In the genomic region with DNA sequence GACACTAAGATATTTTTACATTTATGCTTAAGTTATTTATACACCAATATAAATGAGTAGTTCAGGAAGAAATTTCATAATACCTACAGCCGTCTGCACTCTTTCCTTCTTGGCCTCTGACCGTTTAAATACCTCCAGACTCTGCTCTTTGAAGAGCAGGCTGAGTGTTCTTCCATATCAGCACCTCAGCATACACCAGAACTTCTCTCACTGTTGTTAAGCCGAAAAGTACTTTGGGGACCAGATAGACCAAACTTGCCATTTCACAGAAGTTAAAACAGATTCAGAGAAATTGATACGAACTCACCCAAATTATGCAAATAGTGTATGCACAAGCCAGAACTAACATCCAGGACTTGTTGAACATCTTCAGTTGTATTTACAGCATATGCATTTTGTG, we compare ENCODE assay signal across 13 cellular contexts. TPM values are rescaled to one million over a fixed set of nuclear protein-coding genes. Genes with fewer than 3 reads are reported as not detected.
DNase-seq lines count a peak whose midpoint lies in the region; ATAC-seq and TF ChIP-seq lines count a peak whose summit lies in the region.
"Had no signal": no experiment of that assay in that cellular context is flagged by ENCODE, and none has a peak within 500 bp of the region (broad histone marks: within the 10 kb centered on the region; RNA-seq: fewer than 3 reads in every experiment).

No MANE protein-coding gene starts in this region.

- H3K4me1 ChIP-seq in upper lobe of right lung: peaks cover 16% of the 10 kb centered on the region

- intact Hi-C loops in activated B cell treated with CpG ODN at 0.5 μM for 24 hours (cut with micrococcal nuclease) (no loop called here), upper lobe of right lung (cut with DNase I) (no loop called here), natural killer cell (cut with micrococcal nuclease) (no loop called here)

- no peaks in the 10 kb centered on the region for H3K27me3 ChIP-seq in upper lobe of right lung

- H3K4me1 Mint-ChIP-seq in T-helper 2 cell treated with Interferon-gamma antibody and Interleukin-4, amounts not matched to agents 5 μg/mL and 100 μg/mL, for 36 hours (ENCODE audit: low read depth): peaks cover 33% of the 10 kb centered on the region
- H3K4me1 Mint-ChIP-seq in activated B cell treated with CpG ODN at 0.5 μM for 24 hours (peaks cover 41% of the 10 kb centered on the region), natural killer cell (peaks cover 22 to 24% of the 10 kb centered on the region in 2 donors)

- CTCF ChIA-PET in activated B cell treated with CpG ODN at 0.5 μM for 24 hours (lab: Charles Lee): no interaction called here

- H3K36me3 Mint-ChIP-seq in T-helper 2 cell treated with Interferon-gamma antibody and Interleukin-4, amounts not matched to agents 5 μg/mL and 100 μg/mL, for 36 hours (ENCODE audit: low read depth): no peaks in the 10 kb centered on the region
- H3K36me3 Mint-ChIP-seq in activated B cell treated with CpG ODN at 0.5 μM for 24 hours (ENCODE audit: low read depth) (no peaks in the 10 kb centered on the region), natural killer cell (no peaks in the 10 kb centered on the region)

- H3K9me3 Mint-ChIP-seq in T-helper 2 cell treated with Interferon-gamma antibody and Interleukin-4, amounts not matched to agents 5 μg/mL and 100 μg/mL, for 36 hours: no peaks in the 10 kb centered on the region
- H3K9me3 Mint-ChIP-seq in activated B cell treated with CpG ODN at 0.5 μM for 24 hours (no peaks in the 10 kb centered on the region), natural killer cell (no peaks in the 10 kb centered on the region)

- H3K27ac Mint-ChIP-seq in T-helper 2 cell treated with Interferon-gamma antibody and Interleukin-4, amounts not matched to agents 5 μg/mL and 100 μg/mL, for 36 hours: no peak overlapping the region
- H3K27ac Mint-ChIP-seq in activated B cell treated with CpG ODN at 0.5 μM for 24 hours (no peak overlapping the region), natural killer cell (no peak overlapping the region)

- TF ChIP-seq CTCF in activated B cell treated with CpG ODN at 0.5 μM for 24 hours (IDR thresholded peaks at IDR 0.05): no peak
- TF ChIP-seq CTCF in upper lobe of right lung (IDR thresholded peaks at IDR 0.05): no peak
- no peak for TF ChIP-seq CTCF in natural killer cell (IDR thresholded peaks at IDR 0.05)

- no peaks in the 10 kb centered on the region for H3K9me3 ChIP-seq in upper lobe of right lung

- no peak for DNase-seq in T-helper 2 cell treated with Interferon-gamma antibody and Interleukin-4, amounts not matched to agents 5 μg/mL and 100 μg/mL, for 36 hours (ENCODE audit: low spot score)
- DNase-seq in T-helper 2 cell (no peak), OCI-M1 (lab: John Stamatoyannopoulos, UW) (peak; percentile 75), activated B cell treated with CpG ODN at 0.5 μM for 24 hours (no peak), upper lobe of right lung (no peak), GM03348 (ENCODE audit: low spot score) (no peak), T-helper 1 cell (no peak), natural killer cell (no peak)
- DNase-seq: H7, NCI-H1048, NCI-H146, RPMI8226 had no signal

- H3K27me3 Mint-ChIP-seq in T-helper 2 cell treated with Interferon-gamma antibody and Interleukin-4, amounts not matched to agents 5 μg/mL and 100 μg/mL, for 36 hours (ENCODE audit: low read depth): no peaks in the 10 kb centered on the region
- no peaks in the 10 kb centered on the region for H3K27me3 Mint-ChIP-seq in activated B cell treated with CpG ODN at 0.5 μM for 24 hours
- H3K27me3 Mint-ChIP-seq in natural killer cell (ENCODE audit: low read depth in 2 of 2): no peaks in the 10 kb centered on the region

- POLR2A ChIA-PET in activated B cell treated with CpG ODN at 0.5 μM for 24 hours (lab: Charles Lee): no interaction called here

- H3K27ac ChIP-seq in upper lobe of right lung: no peak overlapping the region
- H3K27ac ChIP-seq: C4-2B had no signal

- ATAC-seq in activated B cell treated with CpG ODN at 0.5 μM for 24 hours (ENCODE audit: low read depth): no peak
- ATAC-seq in upper lobe of right lung: peak; percentile 58
- ATAC-seq in natural killer cell: no peak

- H3K4me3 Mint-ChIP-seq in T-helper 2 cell treated with Interferon-gamma antibody and Interleukin-4, amounts not matched to agents 5 μg/mL and 100 μg/mL, for 36 hours: peak overlapping the region; percentile 49
- H3K4me3 Mint-ChIP-seq in activated B cell treated with CpG ODN at 0.5 μM for 24 hours (peak overlapping the region; percentile 20), natural killer cell (no peak overlapping the region)

- no peak overlapping the region for H3K4me3 ChIP-seq in upper lobe of right lung

- H3K36me3 ChIP-seq in upper lobe of right lung: no peaks in the 10 kb centered on the region

RNA-seq across cellular contexts. Expression of a gene that starts 24.3 kb away (rescaled TPM):
- total RNA-seq in activated B cell treated with CpG ODN at 0.5 μM for 24 hours (84.6 and 90.8 TPM in 2 replicates), upper lobe of right lung (79.2 TPM), natural killer cell (100 to 1,000 TPM in 2 of 3 donors, 10 to 100 TPM in 1; 99.8 to 103 (median 101) TPM)

RNA-seq across cellular contexts. Expression of a gene that starts 24.6 kb away (rescaled TPM):
- total RNA-seq in activated B cell treated with CpG ODN at 0.5 μM for 24 hours (11.2 and 13.6 TPM in 2 replicates), upper lobe of right lung (20.6 TPM), natural killer cell (10 to 100 TPM; 11.9 to 16.7 (median 12.2) TPM)
